8 cellular contexts compared by ENCODE assay signal in genomic region chr18:47050468-47050867, GRCh38. TPM values are rescaled to one million over a fixed set of nuclear protein-coding genes. Genes with fewer than 3 reads are reported as not detected.
A peak's percentile ranks its signal among the peaks of the same experiment; 100 is the strongest.
DNase-seq lines count a peak whose midpoint lies in the region; ATAC-seq and TF ChIP-seq lines count a peak whose summit lies in the region.

No MANE protein-coding gene starts in this region.

- no peak overlapping the region for H3K27ac Mint-ChIP-seq in activated CD8-positive, alpha-beta T cell treated with anti-CD3 and anti-CD28 coated beads for 36 hours
- no peak overlapping the region for H3K27ac Mint-ChIP-seq in activated T-cell treated with anti-CD3 and anti-CD28 coated beads, Interleukin-2, amount 50 U/mL, for 24 hours

- POLR2A ChIA-PET in activated CD8-positive, alpha-beta T cell treated with anti-CD3 and anti-CD28 coated beads for 36 hours (lab: Charles Lee): no interaction called here

- H3K36me3 Mint-ChIP-seq in activated CD8-positive, alpha-beta T cell treated with anti-CD3 and anti-CD28 coated beads for 36 hours (ENCODE audit: low read depth): no peaks in the 10 kb centered on the region
- no peaks in the 10 kb centered on the region for H3K36me3 Mint-ChIP-seq in activated T-cell treated with anti-CD3 and anti-CD28 coated beads, Interleukin-2, amount 50 U/mL, for 24 hours (ENCODE audit: low read depth)

- CTCF ChIA-PET in activated CD8-positive, alpha-beta T cell treated with anti-CD3 and anti-CD28 coated beads for 36 hours (lab: Charles Lee): interaction anchor here (0.6 to 2.0 kb wide), 8 partner anchors 10 to 698 kb away, joined by 4 to 7 read pairs (median 4); no protein-coding TSS in a partner anchor

- intact Hi-C loops in heart left ventricle (cut with DNase I): loop anchor here in 6 of 10 donors (2.0 to 5.0 kb wide), 5 partner anchors 152 to 702 kb away; no protein-coding TSS in a partner anchor
- intact Hi-C loops in cardiac septum (cut with DNase I): loop anchor here (5.0 kb wide), 1 partner anchor 697 kb away; no protein-coding TSS in a partner anchor
- intact Hi-C loops in activated CD8-positive, alpha-beta T cell treated with anti-CD3 and anti-CD28 coated beads for 36 hours (cut with micrococcal nuclease): no loop called here
- intact Hi-C loops in tibial artery (cut with DNase I; ENCODE audit: low total_unique reads): no loop called here

- H3K4me1 Mint-ChIP-seq in activated CD8-positive, alpha-beta T cell treated with anti-CD3 and anti-CD28 coated beads for 36 hours (ENCODE audit: low read depth): no peaks in the 10 kb centered on the region
- no peaks in the 10 kb centered on the region for H3K4me1 Mint-ChIP-seq in activated T-cell treated with anti-CD3 and anti-CD28 coated beads, Interleukin-2, amount 50 U/mL, for 24 hours (ENCODE audit: low read depth)

- TF ChIP-seq POLR2A in heart left ventricle (IDR thresholded peaks at IDR 0.05): no peak

- peak in 1 of 5 donors; percentile 23 for DNase-seq in heart left ventricle
- no peak for DNase-seq in cardiac septum (ENCODE audit: low spot score)
- DNase-seq in LoVo (ENCODE audit: low spot score): peak; percentile 50
- peak; percentile 28 for DNase-seq in activated CD8-positive, alpha-beta T cell treated with anti-CD3 and anti-CD28 coated beads for 36 hours
- peak; percentile 14 for DNase-seq in iPS DF 4.7 (ENCODE audit: extremely low read depth, low spot score)
- no peak for DNase-seq in tibial artery
- DNase-seq in activated T-cell treated with anti-CD3 and anti-CD28 coated beads, Interleukin-2, amount 50 U/mL, for 24 hours: no peak

- ATAC-seq in heart left ventricle (no peak), HG03457 (IDR thresholded peaks at IDR 0.05; ENCODE audit: unreplicated experiment) (no peak)
- ATAC-seq in activated CD8-positive, alpha-beta T cell treated with anti-CD3 and anti-CD28 coated beads for 36 hours: no peak

- no peak overlapping the region for H3K4me3 Mint-ChIP-seq in activated CD8-positive, alpha-beta T cell treated with anti-CD3 and anti-CD28 coated beads for 36 hours
- no peak overlapping the region for H3K4me3 Mint-ChIP-seq in activated T-cell treated with anti-CD3 and anti-CD28 coated beads, Interleukin-2, amount 50 U/mL, for 24 hours

- no peak overlapping the region for H3K4me3 ChIP-seq in heart left ventricle
- H3K4me3 ChIP-seq in tibial artery: no peak overlapping the region

- H3K36me3 ChIP-seq in heart left ventricle: no peaks in the 10 kb centered on the region
- no peaks in the 10 kb centered on the region for H3K36me3 ChIP-seq in tibial artery

- H3K27ac ChIP-seq in heart left ventricle (no peak overlapping the region), tibial artery (no peak overlapping the region)

- H3K9me3 ChIP-seq in heart left ventricle (no peaks in the 10 kb centered on the region), tibial artery (no peaks in the 10 kb centered on the region)

- H3K27me3 ChIP-seq in heart left ventricle (no peaks in the 10 kb centered on the region), tibial artery (no peaks in the 10 kb centered on the region)

- peaks cover 3% of the 10 kb centered on the region for H3K27me3 Mint-ChIP-seq in activated CD8-positive, alpha-beta T cell treated with anti-CD3 and anti-CD28 coated beads for 36 hours
- peaks cover 6% of the 10 kb centered on the region for H3K27me3 Mint-ChIP-seq in activated T-cell treated with anti-CD3 and anti-CD28 coated beads, Interleukin-2, amount 50 U/mL, for 24 hours

- TF ChIP-seq CTCF in heart left ventricle (IDR thresholded peaks at IDR 0.05): peak; percentile 37 to 71 (median 58)
- TF ChIP-seq CTCF in activated CD8-positive, alpha-beta T cell treated with anti-CD3 and anti-CD28 coated beads for 36 hours (IDR thresholded peaks at IDR 0.05): peak; percentile 68
- peak; percentile 54 to 57 for TF ChIP-seq CTCF in tibial artery (IDR thresholded peaks at IDR 0.05)

- 33 to 44% (median 36%) methylated on average over 7 of the region's 7 CpGs for WGBS in heart left ventricle, 4 donors

- H3K9me3 Mint-ChIP-seq in activated CD8-positive, alpha-beta T cell treated with anti-CD3 and anti-CD28 coated beads for 36 hours: no peaks in the 10 kb centered on the region
- H3K9me3 Mint-ChIP-seq in activated T-cell treated with anti-CD3 and anti-CD28 coated beads, Interleukin-2, amount 50 U/mL, for 24 hours: no peaks in the 10 kb centered on the region

- H3K4me1 ChIP-seq in heart left ventricle (peaks cover 0 to 3% (median 0%) of the 10 kb centered on the region in 12 donors), tibial artery (no peaks in the 10 kb centered on the region)

RNA-seq across cellular contexts. Expression of gene ELOA2, which starts 15.0 kb away (rescaled TPM):
- total RNA-seq in heart left ventricle: not detected
- polyA plus RNA-seq in heart left ventricle: not detected
- not detected for total RNA-seq in cardiac septum
- not detected for total RNA-seq in activated CD8-positive, alpha-beta T cell treated with anti-CD3 and anti-CD28 coated beads for 36 hours

Comparison
In these comparisons a context has a peak if more than half of its experiments do, and no peak if none do; other contexts are left out.
1. DNase-seq: peak in LoVo (single experiment), activated CD8-positive, alpha-beta T cell treated with anti-CD3 and anti-CD28 coated beads for 36 hours (single experiment) and iPS DF 4.7 (single experiment); none in cardiac septum (single experiment), tibial artery (0 of 2) and activated T-cell treated with anti-CD3 and anti-CD28 coated beads, Interleukin-2, amount 50 U/mL, for 24 hours (single experiment).
2. intact Hi-C loops: an anchor here in heart left ventricle (2.0 to 5.0 kb wide) and cardiac septum (5.0 kb wide); none called in activated CD8-positive, alpha-beta T cell treated with anti-CD3 and anti-CD28 coated beads for 36 hours and tibial artery.
3. Peak in every context shown above with its lines, with median percentiles within 50 percentile points of each other: CTCF ChIP-seq.